ENCODE assay signal across 1 cellular context in genomic region chr1:230537456-230537855, GRCh38.
TF ChIP-seq lines count a peak whose summit lies in the region.

No MANE protein-coding gene starts in this region.

TF ChIP-seq in H1, 55 proteins besides CTCF, POLR2A, EP300 and RAD21 (continued from another document):
- TF ChIP-seq GABPA (IDR thresholded peaks at IDR 0.05; ENCODE audit: borderline replicate concordance, insufficient read depth, low read length) = no peak
- TF ChIP-seq TCF12 (IDR thresholded peaks at IDR 0.05; ENCODE audit: low read depth, low read length) = no peak
- TF ChIP-seq EZH2 (IDR thresholded peaks at IDR 0.05; ENCODE audit: low read depth, low read length, severe bottlenecking) = no peak
- no peak for TF ChIP-seq ATF2 (IDR thresholded peaks at IDR 0.05; ENCODE audit: low read length)
- TF ChIP-seq PHF8 (conservative IDR thresholded peaks at IDR 0.05; ENCODE audit: low read depth, low read length) = no peak
- no peak for TF ChIP-seq SUZ12 (IDR thresholded peaks at IDR 0.05; ENCODE audit: low read length)
